In genomic region chr20:32378461-32378860, GRCh38 we compare ENCODE assay signal across 19 cellular contexts. TPM values are rescaled to one million over a fixed set of nuclear protein-coding genes. Genes with fewer than 3 reads are reported as not detected.
A peak's percentile ranks its signal among the peaks of the same experiment; 100 is the strongest.
DNase-seq lines count a peak whose midpoint lies in the region; ATAC-seq, FAIRE-seq and TF ChIP-seq lines count a peak whose summit lies in the region.
"Had no signal": no experiment of that assay in that cellular context is flagged by ENCODE, and none has a peak within 500 bp of the region (broad histone marks: within the 10 kb centered on the region; RNA-seq: fewer than 3 reads in every experiment).

No MANE protein-coding gene starts in this region.

- H3K9me1 ChIP-seq in IMR-90 (ENCODE audit: insufficient read depth, low read length), result peaks cover 5% of the 10 kb centered on the region

- TF ChIP-seq RAD21 in IMR-90 (IDR thresholded peaks at IDR 0.05; ENCODE audit: low read length), result no peak

- no peak for TF ChIP-seq POLR2A in IMR-90 (IDR thresholded peaks at IDR 0.05; ENCODE audit: low read depth, low read length)

- H3K14ac ChIP-seq in IMR-90 (replicated peaks; ENCODE audit: low read depth, low read length), result no peak overlapping the region

- no peak overlapping the region for H2BK20ac ChIP-seq in IMR-90 (ENCODE audit: low read depth, low read length)

- no peak overlapping the region for H3K56ac ChIP-seq in IMR-90 (ENCODE audit: extremely low read depth, insufficient read depth, low read length)

- H3K9ac ChIP-seq in IMR-90 (ENCODE audit: low read depth, low read length) (no peak overlapping the region), kidney (ENCODE audit: low read length in 2 of 2) (no peak overlapping the region)

- peaks cover 13% of the 10 kb centered on the region for H3K36me3 Mint-ChIP-seq in CD4-positive, CD25-positive, alpha-beta regulatory T cell
- peaks cover 7% of the 10 kb centered on the region for H3K36me3 Mint-ChIP-seq in neural crest cell (ENCODE audit: low read depth)
- peaks cover 22% of the 10 kb centered on the region for H3K36me3 Mint-ChIP-seq in activated naive CD4-positive, alpha-beta T cell treated with anti-CD3 and anti-CD28 coated beads for 36 hours (ENCODE audit: low read depth)

- H3K4me1 ChIP-seq in CD4-positive, CD25-positive, alpha-beta regulatory T cell (ENCODE audit: control insufficient read depth, insufficient read depth, low read length, poor library complexity, severe bottlenecking), result no peaks in the 10 kb centered on the region
- H3K4me1 ChIP-seq in IMR-90 (ENCODE audit: control insufficient read depth, insufficient read depth, low read length) (no peaks in the 10 kb centered on the region), kidney (ENCODE audit: control insufficient read depth in 1 of 2, insufficient read depth in 1 of 2, low read depth in 1 of 2, low read length in 2 of 2) (no peaks in the 10 kb centered on the region)
- H3K4me1 ChIP-seq: Peyer's patch had no signal

- WGBS in IMR-90 (ENCODE audit: extremely low coverage in 2 of 2, insufficient read length in 1 of 2), 2 experiments, result no CpG with 5 or more reads among the region's 2 CpGs

- H4K8ac ChIP-seq in IMR-90 (ENCODE audit: low read depth in 2 of 2, low read length in 2 of 2), result no peak overlapping the region

- H3K27ac Mint-ChIP-seq in CD4-positive, CD25-positive, alpha-beta regulatory T cell, result peak overlapping the region in 2 of 3 donors; percentile 32 to 70
- peak overlapping the region; percentile 19 for H3K27ac Mint-ChIP-seq in neural crest cell (ENCODE audit: unreplicated experiment)
- H3K27ac Mint-ChIP-seq in activated naive CD4-positive, alpha-beta T cell treated with anti-CD3 and anti-CD28 coated beads for 36 hours, result no peak overlapping the region

- H3K9me3 Mint-ChIP-seq in CD4-positive, CD25-positive, alpha-beta regulatory T cell, result no peaks in the 10 kb centered on the region
- no peaks in the 10 kb centered on the region for H3K9me3 Mint-ChIP-seq in neural crest cell
- no peaks in the 10 kb centered on the region for H3K9me3 Mint-ChIP-seq in activated naive CD4-positive, alpha-beta T cell treated with anti-CD3 and anti-CD28 coated beads for 36 hours
- H3K9me3 Mint-ChIP-seq: CD14-positive monocyte, IgD-negative memory B cell had no signal

- H3K4me1 Mint-ChIP-seq in CD4-positive, CD25-positive, alpha-beta regulatory T cell, result peaks cover under 1 to 15% (median 6%) of the 10 kb centered on the region in 4 donors
- peaks cover 2% of the 10 kb centered on the region for H3K4me1 Mint-ChIP-seq in neural crest cell
- H3K4me1 Mint-ChIP-seq in activated naive CD4-positive, alpha-beta T cell treated with anti-CD3 and anti-CD28 coated beads for 36 hours (ENCODE audit: low read depth), result peaks cover 6% of the 10 kb centered on the region
- H3K4me1 Mint-ChIP-seq: CD14-positive monocyte had no signal

- H3K4me3 ChIP-seq in CD4-positive, CD25-positive, alpha-beta regulatory T cell (ENCODE audit: low read depth, low read length), result no peak overlapping the region
- H3K4me3 ChIP-seq in IMR-90 (ENCODE audit: insufficient read depth, low read depth, low read length), result no peak overlapping the region
- no peak overlapping the region for H3K4me3 ChIP-seq in choroid plexus epithelial cell (ENCODE audit: low read depth, low read length)
- no peak overlapping the region for H3K4me3 ChIP-seq in kidney (ENCODE audit: low read length in 2 of 2)
- H3K4me3 ChIP-seq: Peyer's patch had no signal

- no peaks in the 10 kb centered on the region for H3K9me3 ChIP-seq in CD4-positive, CD25-positive, alpha-beta regulatory T cell (ENCODE audit: control insufficient read depth in 2 of 2, low read length in 2 of 2)
- no peaks in the 10 kb centered on the region for H3K9me3 ChIP-seq in IMR-90 (ENCODE audit: control insufficient read depth, insufficient read depth, low read length)
- H3K9me3 ChIP-seq in kidney (ENCODE audit: control insufficient read depth in 1 of 2, low read length in 2 of 2), result no peaks in the 10 kb centered on the region
- H3K9me3 ChIP-seq: Peyer's patch had no signal

- CTCF ChIA-PET in IMR-90 (lab: Yijun Ruan, JAX), result no interaction called here
- CTCF ChIA-PET in activated naive CD4-positive, alpha-beta T cell treated with anti-CD3 and anti-CD28 coated beads for 36 hours (lab: Charles Lee), result no interaction called here

- H3K4me3 Mint-ChIP-seq in CD4-positive, CD25-positive, alpha-beta regulatory T cell, result no peak overlapping the region
- H3K4me3 Mint-ChIP-seq in neural crest cell, result no peak overlapping the region
- no peak overlapping the region for H3K4me3 Mint-ChIP-seq in activated naive CD4-positive, alpha-beta T cell treated with anti-CD3 and anti-CD28 coated beads for 36 hours
- H3K4me3 Mint-ChIP-seq: CD14-positive monocyte, IgD-negative memory B cell had no signal

- no peak overlapping the region for H2BK15ac ChIP-seq in IMR-90 (ENCODE audit: low read depth, low read length)

- intact Hi-C loops in IMR-90 (cut with micrococcal nuclease) (no loop called here), kidney (cut with DNase I) (no loop called here)
- intact Hi-C loops in activated naive CD4-positive, alpha-beta T cell treated with anti-CD3 and anti-CD28 coated beads for 36 hours (cut with micrococcal nuclease), result no loop called here

- peaks cover 42% of the 10 kb centered on the region for H3K36me3 ChIP-seq in CD4-positive, CD25-positive, alpha-beta regulatory T cell (ENCODE audit: control insufficient read depth, insufficient read depth, low read length)
- H3K36me3 ChIP-seq in IMR-90 (ENCODE audit: control insufficient read depth, insufficient read depth, low read length), result peaks cover 6% of the 10 kb centered on the region; the same call in 1 of the 2 replicates
- peaks cover 0 to 2% of the 10 kb centered on the region in 2 donors for H3K36me3 ChIP-seq in kidney (ENCODE audit: control insufficient read depth in 1 of 2, insufficient read depth in 2 of 2, low read length in 2 of 2)

- TF ChIP-seq CTCF in IMR-90 (conservative IDR thresholded peaks at IDR 0.05; ENCODE audit: low read depth, low read length), result no peak
- TF ChIP-seq CTCF in choroid plexus epithelial cell (conservative IDR thresholded peaks at IDR 0.05; ENCODE audit: low read depth, low read length), result no peak
- no peak for TF ChIP-seq CTCF in neural crest cell (conservative IDR thresholded peaks at IDR 0.05)
- no peak for TF ChIP-seq CTCF in kidney (IDR thresholded peaks at IDR 0.05; ENCODE audit: borderline replicate concordance, extremely low read depth, insufficient read depth)

- no peak for ATAC-seq in CD4-positive, CD25-positive, alpha-beta regulatory T cell (ENCODE audit: low read depth in 2 of 2)
- no peak for ATAC-seq in IMR-90 (ENCODE audit: low read depth)

- 0 out of 2 replicates have a peak overlapping the region, but pooled peaks have one; percentile 29 for H3K23ac ChIP-seq in IMR-90 (ENCODE audit: low read depth, low read length)

- FAIRE-seq in kidney (lab: Jason Lieb, UNC), result no peak
- FAIRE-seq: H54 had no signal

- peaks cover 29% of the 10 kb centered on the region for H4K20me1 ChIP-seq in IMR-90 (ENCODE audit: insufficient read depth, low read length)

- POLR2A ChIA-PET in IMR-90 (lab: Charles Lee; ENCODE audit: unreplicated experiment), result no interaction called here

- no peak overlapping the region for H4K91ac ChIP-seq in IMR-90 (ENCODE audit: insufficient read depth, low read depth, low read length)

- H3K4me2 ChIP-seq in IMR-90 (ENCODE audit: low read depth, low read length), result no peak overlapping the region

- H3K18ac ChIP-seq in IMR-90 (ENCODE audit: low read depth, low read length), result no peak overlapping the region

- DNase-seq in CD4-positive, CD25-positive, alpha-beta regulatory T cell, result no peak
- DNase-seq in IMR-90 (no peak), choroid plexus epithelial cell (ENCODE audit: low read depth) (peak; percentile 48), neural crest cell (ENCODE audit: low read depth, low spot score) (no peak), kidney (no peak), HPDE6-E6E7 (ENCODE audit: extremely low spot score) (no peak), NK-92 (lab: John Stamatoyannopoulos, UW; ENCODE audit: unreplicated experiment) (no peak)
- no peak for DNase-seq in activated naive CD4-positive, alpha-beta T cell treated with anti-CD3 and anti-CD28 coated beads for 36 hours
- DNase-seq: EL, Kasumi-1, MM.1S, NCI-H1092 treated with DMSO at 0.1 percent for 48 hours, NCI-H2081 treated with DMSO at 0.1 percent for 48 hours, NCI-H510A, Peyer's patch, Right ventricle myocardium superior had no signal

- H3K27me3 ChIP-seq in CD4-positive, CD25-positive, alpha-beta regulatory T cell (ENCODE audit: control insufficient read depth, insufficient read depth, low read length), result no peaks in the 10 kb centered on the region
- no peaks in the 10 kb centered on the region for H3K27me3 ChIP-seq in IMR-90 (ENCODE audit: control insufficient read depth, insufficient read depth, low read length)
- H3K27me3 ChIP-seq: Peyer's patch had no signal

- in situ Hi-C loops in IMR-90 (cut with MboI; ENCODE audit: low sequenced_read_pairs), result no loop called here

- H2BK5ac ChIP-seq in IMR-90 (ENCODE audit: low read depth, low read length, poor library complexity, severe bottlenecking), result no peak overlapping the region

- H2BK120ac ChIP-seq in IMR-90 (ENCODE audit: low read depth, low read length), result no peak overlapping the region

- no peaks in the 10 kb centered on the region for H3K27me3 Mint-ChIP-seq in CD4-positive, CD25-positive, alpha-beta regulatory T cell
- no peaks in the 10 kb centered on the region for H3K27me3 Mint-ChIP-seq in neural crest cell (ENCODE audit: low read depth)
- no peaks in the 10 kb centered on the region for H3K27me3 Mint-ChIP-seq in activated naive CD4-positive, alpha-beta T cell treated with anti-CD3 and anti-CD28 coated beads for 36 hours (ENCODE audit: low read depth)
- H3K27me3 Mint-ChIP-seq: IgD-negative memory B cell had no signal

- no peak overlapping the region for H2AFZ ChIP-seq in IMR-90 (replicated peaks; ENCODE audit: low read length, poor library complexity)

- H4K5ac ChIP-seq in IMR-90 (ENCODE audit: low read depth, low read length), result no peak overlapping the region

- no peak overlapping the region for H2AK9ac ChIP-seq in IMR-90 (replicated peaks; ENCODE audit: low read depth, low read length, poor library complexity)

- no peak overlapping the region for H2AK5ac ChIP-seq in IMR-90 (ENCODE audit: low read depth, low read length)

- no TSS peak for BruUV-seq in IMR-90 (replicated peaks; lab: Mats Ljungman, UMichigan)

- H3K27ac ChIP-seq in CD4-positive, CD25-positive, alpha-beta regulatory T cell (ENCODE audit: insufficient read depth, low read length, poor library complexity, severe bottlenecking), result no peak overlapping the region
- H3K27ac ChIP-seq in IMR-90 (ENCODE audit: insufficient read depth, low read length) (no peak overlapping the region), kidney (ENCODE audit: low read depth in 2 of 2, low read length in 2 of 2) (peak overlapping the region in 1 of 2 donors; percentile 32)
- H3K27ac ChIP-seq: Peyer's patch had no signal

- H3K79me1 ChIP-seq in IMR-90 (ENCODE audit: low read depth in 1 of 2, low read length in 2 of 2), result peaks cover 18 to 67% of the 10 kb centered on the region in 2 experiments

- H3K4ac ChIP-seq in IMR-90 (ENCODE audit: low read depth, low read length), result no peak overlapping the region

- dilution Hi-C loops in IMR-90 (cut with HindIII; ENCODE audit: low sequenced_read_pairs, unreplicated experiment), result no loop called here

RNA-seq across cellular contexts. Expression of gene ASXL1, which starts 20.3 kb away (rescaled TPM):
- total RNA-seq in CD4-positive, CD25-positive, alpha-beta regulatory T cell, result 314 TPM
- polyA plus RNA-seq in CD4-positive, CD25-positive, alpha-beta regulatory T cell, result 10 to 100 TPM; 15.0 to 28.3 (median 21.1) TPM
- 29.9 and 33.3 TPM in 2 replicates for total RNA-seq in IMR-90 (2012; rRNA removed)
- 35.2 and 37.1 TPM in 2 replicates for polyA plus RNA-seq in IMR-90 (2012; rRNA removed)
- 14.9 and 24.1 TPM in 2 replicates for polyA plus RNA-seq in IMR-90 (2012; cell fraction: cytosol; rRNA removed)
- 156 and 211 TPM in 2 replicates for polyA plus RNA-seq in IMR-90 (2012; cell fraction: nucleus; rRNA removed; ENCODE audit: low replicate concordance)
- 140 and 157 TPM in 2 replicates for total RNA-seq in neural crest cell
- total RNA-seq in kidney, result 71.1 TPM
- 16.2 TPM for polyA plus RNA-seq in kidney (ENCODE audit: insufficient read depth, low read depth, low replicate concordance)
- total RNA-seq in activated naive CD4-positive, alpha-beta T cell treated with anti-CD3 and anti-CD28 coated beads for 36 hours, result 100 to 1,000 TPM; 155 to 162 TPM
